12 cellular contexts compared by ENCODE assay signal in the genomic region with DNA sequence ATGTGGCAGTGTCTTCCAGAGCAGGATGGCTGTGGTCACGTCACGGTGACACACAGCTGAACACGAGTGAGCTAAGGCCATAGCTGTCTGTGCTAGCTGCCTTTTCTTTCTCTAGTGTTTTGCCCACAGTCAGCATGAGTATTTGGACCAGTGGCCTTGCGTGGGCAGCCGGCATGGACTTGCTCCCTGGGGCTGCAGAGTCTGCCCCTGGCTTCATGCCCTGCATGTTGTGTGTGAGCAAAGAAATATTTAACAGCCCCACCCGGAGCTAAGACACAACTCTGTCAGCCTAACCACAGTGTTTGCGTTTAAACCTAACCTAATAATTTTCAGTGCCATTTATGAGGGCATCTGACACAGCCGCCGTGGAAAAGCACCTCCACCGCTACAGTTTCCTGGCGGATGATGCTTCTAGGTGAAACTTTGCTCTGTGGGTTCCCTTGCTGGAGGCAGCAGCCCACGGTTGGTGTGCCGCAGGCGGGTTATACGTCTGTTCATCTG. TPM values are rescaled to one million over a fixed set of nuclear protein-coding genes. Genes with fewer than 3 reads are reported as not detected.
DNase-seq lines count a peak whose midpoint lies in the region; ATAC-seq and TF ChIP-seq lines count a peak whose summit lies in the region.
"Had no signal": no experiment of that assay in that cellular context is flagged by ENCODE, and none has a peak within 500 bp of the region (broad histone marks: within the 10 kb centered on the region; RNA-seq: fewer than 3 reads in every experiment).

No MANE protein-coding gene starts in this region.

- TF ChIP-seq CTCF in CD4-positive, alpha-beta T cell (IDR thresholded peaks at IDR 0.05): no peak
- TF ChIP-seq CTCF in Caco-2 (IDR thresholded peaks at IDR 0.05; ENCODE audit: insufficient read depth in 1 of 2, low read depth in 1 of 2, low read length in 1 of 2, severe bottlenecking in 1 of 2, unreplicated experiment in 1 of 2) (no peak), transverse colon (IDR thresholded peaks at IDR 0.05) (no peak)

- H3K36me3 Mint-ChIP-seq in CD4-positive, alpha-beta T cell (ENCODE audit: low read depth): peaks cover 7% of the 10 kb centered on the region
- H3K36me3 Mint-ChIP-seq in T-helper 1 cell treated with Interleukin-12 subunit alpha and Interleukin-12 subunit beta and Interleukin-4 antibody, amounts not matched to agents 30 μg/mL and 1 μg/mL, for 36 hours (ENCODE audit: low read depth): peaks cover 14% of the 10 kb centered on the region
- H3K36me3 Mint-ChIP-seq in activated naive CD8-positive, alpha-beta T cell treated with anti-CD3 and anti-CD28 coated beads, Interleukin-2, amount 10 ng/mL, durations not matched to agents 7 days and 5 days: peaks cover 30% of the 10 kb centered on the region
- H3K36me3 Mint-ChIP-seq in naive thymus-derived CD4-positive, alpha-beta T cell: peaks cover 0 to 26% (median 13%) of the 10 kb centered on the region in 5 donors
- H3K36me3 Mint-ChIP-seq in Caco-2 (ENCODE audit: insufficient read depth, unreplicated experiment): peaks cover 8% of the 10 kb centered on the region

- TF ChIP-seq POLR2A in transverse colon (IDR thresholded peaks at IDR 0.05): no peak

- H3K27ac Mint-ChIP-seq in CD4-positive, alpha-beta T cell: peak overlapping the region; percentile 40
- H3K27ac Mint-ChIP-seq in T-helper 1 cell treated with Interleukin-12 subunit alpha and Interleukin-12 subunit beta and Interleukin-4 antibody, amounts not matched to agents 30 μg/mL and 1 μg/mL, for 36 hours: peak overlapping the region; percentile 55
- peak overlapping the region; percentile 64 for H3K27ac Mint-ChIP-seq in activated naive CD8-positive, alpha-beta T cell treated with anti-CD3 and anti-CD28 coated beads, Interleukin-2, amount 10 ng/mL, durations not matched to agents 7 days and 5 days
- peak overlapping the region in 3 of 9 donors; percentile 41 to 74 (median 42) for H3K27ac Mint-ChIP-seq in naive thymus-derived CD4-positive, alpha-beta T cell
- no peak overlapping the region for H3K27ac Mint-ChIP-seq in Caco-2 (ENCODE audit: unreplicated experiment)
- H3K27ac Mint-ChIP-seq: GM23338 had no signal

- H3K4me1 Mint-ChIP-seq in CD4-positive, alpha-beta T cell (ENCODE audit: low read depth): peaks cover 26% of the 10 kb centered on the region
- peaks cover 35% of the 10 kb centered on the region for H3K4me1 Mint-ChIP-seq in T-helper 1 cell treated with Interleukin-12 subunit alpha and Interleukin-12 subunit beta and Interleukin-4 antibody, amounts not matched to agents 30 μg/mL and 1 μg/mL, for 36 hours (ENCODE audit: low read depth)
- peaks cover 39% of the 10 kb centered on the region for H3K4me1 Mint-ChIP-seq in activated naive CD8-positive, alpha-beta T cell treated with anti-CD3 and anti-CD28 coated beads, Interleukin-2, amount 10 ng/mL, durations not matched to agents 7 days and 5 days
- peaks cover 22 to 41% (median 32%) of the 10 kb centered on the region in 7 donors for H3K4me1 Mint-ChIP-seq in naive thymus-derived CD4-positive, alpha-beta T cell
- H3K4me1 Mint-ChIP-seq in Caco-2 (ENCODE audit: low read depth, unreplicated experiment): peaks cover 17% of the 10 kb centered on the region

- peaks cover 9 to 40% of the 10 kb centered on the region in 2 donors for H3K4me1 ChIP-seq in naive thymus-derived CD4-positive, alpha-beta T cell (ENCODE audit: control insufficient read depth in 2 of 2, insufficient read depth in 2 of 2, low read length in 2 of 2)
- H3K4me1 ChIP-seq in Caco-2: peaks cover 4% of the 10 kb centered on the region
- H3K4me1 ChIP-seq in transverse colon: peaks cover 0 to 5% (median 2%) of the 10 kb centered on the region in 4 donors

- H3K27me3 Mint-ChIP-seq in CD4-positive, alpha-beta T cell: no peaks in the 10 kb centered on the region
- H3K27me3 Mint-ChIP-seq in T-helper 1 cell treated with Interleukin-12 subunit alpha and Interleukin-12 subunit beta and Interleukin-4 antibody, amounts not matched to agents 30 μg/mL and 1 μg/mL, for 36 hours (ENCODE audit: low read depth): no peaks in the 10 kb centered on the region
- H3K27me3 Mint-ChIP-seq in activated naive CD8-positive, alpha-beta T cell treated with anti-CD3 and anti-CD28 coated beads, Interleukin-2, amount 10 ng/mL, durations not matched to agents 7 days and 5 days: no peaks in the 10 kb centered on the region
- no peaks in the 10 kb centered on the region for H3K27me3 Mint-ChIP-seq in naive thymus-derived CD4-positive, alpha-beta T cell
- no peaks in the 10 kb centered on the region for H3K27me3 Mint-ChIP-seq in Caco-2 (ENCODE audit: insufficient read depth, unreplicated experiment)

- no peaks in the 10 kb centered on the region for H3K9me3 Mint-ChIP-seq in CD4-positive, alpha-beta T cell
- H3K9me3 Mint-ChIP-seq in T-helper 1 cell treated with Interleukin-12 subunit alpha and Interleukin-12 subunit beta and Interleukin-4 antibody, amounts not matched to agents 30 μg/mL and 1 μg/mL, for 36 hours: no peaks in the 10 kb centered on the region
- no peaks in the 10 kb centered on the region for H3K9me3 Mint-ChIP-seq in activated naive CD8-positive, alpha-beta T cell treated with anti-CD3 and anti-CD28 coated beads, Interleukin-2, amount 10 ng/mL, durations not matched to agents 7 days and 5 days
- H3K9me3 Mint-ChIP-seq in naive thymus-derived CD4-positive, alpha-beta T cell: no peaks in the 10 kb centered on the region
- H3K9me3 Mint-ChIP-seq in Caco-2 (ENCODE audit: unreplicated experiment): no peaks in the 10 kb centered on the region
- H3K9me3 Mint-ChIP-seq: GM23338 had no signal

- H3K4me3 ChIP-seq in naive thymus-derived CD4-positive, alpha-beta T cell (ENCODE audit: low read length): no peak overlapping the region
- no peak overlapping the region for H3K4me3 ChIP-seq in Caco-2 (ENCODE audit: low read depth, low read length)
- H3K4me3 ChIP-seq in transverse colon: no peak overlapping the region
- H3K4me3 ChIP-seq: GM23338, SJSA1 had no signal

- intact Hi-C loops in CD4-positive, alpha-beta T cell (cut with DNase I, micrococcal nuclease): no loop called here
- intact Hi-C loops in naive thymus-derived CD4-positive, alpha-beta T cell (cut with micrococcal nuclease): no loop called here
- intact Hi-C loops in Caco-2 (cut with micrococcal nuclease; ENCODE audit: unreplicated experiment) (no loop called here), transverse colon (cut with DNase I; ENCODE audit: low total_unique reads) (loop anchor here (1.0 kb wide), 1 partner anchor 24 kb away; no protein-coding TSS in a partner anchor)

- H3K36me3 ChIP-seq in naive thymus-derived CD4-positive, alpha-beta T cell (ENCODE audit: control insufficient read depth in 2 of 3, insufficient read depth in 3 of 3, low read length in 3 of 3): no peaks in the 10 kb centered on the region
- H3K36me3 ChIP-seq in Caco-2 (ENCODE audit: control insufficient read depth, insufficient read depth, low read length) (peaks cover 1% of the 10 kb centered on the region; the same call in 1 of the 2 replicates), transverse colon (no peaks in the 10 kb centered on the region)
- H3K36me3 ChIP-seq: SJSA1 had no signal

- 66 to 76% methylated on average over 9 to 14 of the region's 15 CpGs for WGBS in transverse colon (ENCODE audit: low coverage in 1 of 2), 2 donors

- no peak for TF ChIP-seq EP300 in transverse colon (IDR thresholded peaks at IDR 0.05; ENCODE audit: low read depth)

- no peaks in the 10 kb centered on the region for H3K27me3 ChIP-seq in CD4-positive, alpha-beta T cell (ENCODE audit: control insufficient read depth, insufficient read depth, low read length)
- no peaks in the 10 kb centered on the region for H3K27me3 ChIP-seq in naive thymus-derived CD4-positive, alpha-beta T cell (ENCODE audit: control insufficient read depth in 2 of 2, insufficient read depth in 2 of 2, low read length in 2 of 2)
- no peaks in the 10 kb centered on the region for H3K27me3 ChIP-seq in Caco-2 (replicated peaks; ENCODE audit: control insufficient read depth, insufficient read depth, low read length)
- H3K27me3 ChIP-seq in transverse colon: no peaks in the 10 kb centered on the region
- H3K27me3 ChIP-seq: SJSA1 had no signal

- in situ Hi-C loops in transverse colon (cut with MboI; ENCODE audit: low pct_ligation_motif_present in 1 of 4, low pct_unique_long_range_greater_than_20kb in 1 of 4, low sequenced_read_pairs in 3 of 4): no loop called here

- H3K9me3 ChIP-seq in CD4-positive, alpha-beta T cell (ENCODE audit: control insufficient read depth, low read length): no peaks in the 10 kb centered on the region
- no peaks in the 10 kb centered on the region for H3K9me3 ChIP-seq in naive thymus-derived CD4-positive, alpha-beta T cell (ENCODE audit: control insufficient read depth in 2 of 3, low read length in 3 of 3)
- no peaks in the 10 kb centered on the region for H3K9me3 ChIP-seq in Caco-2
- H3K9me3 ChIP-seq in transverse colon: no peaks in the 10 kb centered on the region
- H3K9me3 ChIP-seq: SJSA1 had no signal

- peak overlapping the region; percentile 32 for H3K4me3 Mint-ChIP-seq in CD4-positive, alpha-beta T cell
- H3K4me3 Mint-ChIP-seq in T-helper 1 cell treated with Interleukin-12 subunit alpha and Interleukin-12 subunit beta and Interleukin-4 antibody, amounts not matched to agents 30 μg/mL and 1 μg/mL, for 36 hours: peak overlapping the region; percentile 41
- H3K4me3 Mint-ChIP-seq in activated naive CD8-positive, alpha-beta T cell treated with anti-CD3 and anti-CD28 coated beads, Interleukin-2, amount 10 ng/mL, durations not matched to agents 7 days and 5 days: peak overlapping the region; percentile 59
- peak overlapping the region in 3 of 10 donors; percentile 45 to 47 (median 46) for H3K4me3 Mint-ChIP-seq in naive thymus-derived CD4-positive, alpha-beta T cell
- H3K4me3 Mint-ChIP-seq in Caco-2 (ENCODE audit: unreplicated experiment): no peak overlapping the region
- H3K4me3 Mint-ChIP-seq: GM23338 had no signal

- no TSS peak for BruUV-seq in Caco-2 (replicated peaks; lab: Mats Ljungman, UMichigan)

- POLR2A ChIA-PET in CD4-positive, alpha-beta T cell (lab: Charles Lee): interaction anchor here (1.6 to 1.7 kb wide), 2 partner anchors 13 to 15 kb away, joined by 5 to 7 read pairs; partner anchors contain the start of gene CHST12
- POLR2A ChIA-PET in activated naive CD8-positive, alpha-beta T cell treated with anti-CD3 and anti-CD28 coated beads, Interleukin-2, amount 10 ng/mL, durations not matched to agents 7 days and 5 days (lab: Charles Lee): interaction anchor here (4.4 kb wide), 1 partner anchor 12 kb away, joined by 31 read pairs; no protein-coding TSS in a partner anchor
- POLR2A ChIA-PET in naive thymus-derived CD4-positive, alpha-beta T cell (lab: Charles Lee): no interaction called here
- POLR2A ChIA-PET in Caco-2 (lab: Charles Lee): interaction anchor here (0.5 kb wide), 1 partner anchor 23 kb away, joined by 4 read pairs; no protein-coding TSS in a partner anchor

- ATAC-seq in CD4-positive, alpha-beta T cell (ENCODE audit: poor library complexity): peak; percentile 82
- peak; percentile 85 for ATAC-seq in activated naive CD8-positive, alpha-beta T cell treated with anti-CD3 and anti-CD28 coated beads, Interleukin-2, amount 10 ng/mL, durations not matched to agents 7 days and 5 days (ENCODE audit: low read depth)
- peak; percentile 86 for ATAC-seq in naive thymus-derived CD4-positive, alpha-beta T cell
- no peak for ATAC-seq in HG02981 (IDR thresholded peaks at IDR 0.05; ENCODE audit: unreplicated experiment)
- ATAC-seq: GM23338 had no signal

- DNase-seq in CD4-positive, alpha-beta T cell: peak in 4 of 10 experiments; percentile 10 to 34 (median 27)
- peak; percentile 62 for DNase-seq in activated naive CD8-positive, alpha-beta T cell treated with anti-CD3 and anti-CD28 coated beads, Interleukin-2, amount 10 ng/mL, durations not matched to agents 7 days and 5 days
- peak in 1 of 9 donors; percentile 37 for DNase-seq in naive thymus-derived CD4-positive, alpha-beta T cell
- DNase-seq in midbrain (lab: John Stamatoyannopoulos, UW): no peak
- no peak for DNase-seq in Caco-2
- DNase-seq in transverse colon: no peak
- DNase-seq: cerebellar nuclear complex, kidney had no signal

- H3K27ac ChIP-seq in CD4-positive, alpha-beta T cell (ENCODE audit: low read depth, low read length): no peak overlapping the region
- no peak overlapping the region for H3K27ac ChIP-seq in naive thymus-derived CD4-positive, alpha-beta T cell (ENCODE audit: low read depth, low read length)
- H3K27ac ChIP-seq in transverse colon: no peak overlapping the region
- H3K27ac ChIP-seq: SJSA1 had no signal

- CTCF ChIA-PET in CD4-positive, alpha-beta T cell (lab: Charles Lee): no interaction called here
- CTCF ChIA-PET in naive thymus-derived CD4-positive, alpha-beta T cell (lab: Charles Lee): no interaction called here
- CTCF ChIA-PET in Caco-2 (lab: Charles Lee): no interaction called here

RNA-seq across cellular contexts. Expression of gene CHST12, which starts 14.6 kb away (rescaled TPM):
- total RNA-seq in CD4-positive, alpha-beta T cell: 1 to 10 TPM; 6.6 to 8.6 TPM
- 10 to 100 TPM; 49.5 to 51.1 TPM for total RNA-seq in activated naive CD8-positive, alpha-beta T cell treated with anti-CD3 and anti-CD28 coated beads, Interleukin-2, amount 10 ng/mL, durations not matched to agents 7 days and 5 days
- total RNA-seq in naive thymus-derived CD4-positive, alpha-beta T cell: 10 to 100 TPM; 13.3 to 41.6 (median 24.3) TPM
- polyA plus RNA-seq in naive thymus-derived CD4-positive, alpha-beta T cell: 10 to 100 TPM in 1 of 2 donors, 1 to 10 TPM in 1; 8.1 to 16.8 TPM
- total RNA-seq in Caco-2 (2022) (26.0 and 28.0 TPM in 2 replicates), transverse colon (100 to 1,000 TPM in 1 of 4 donors, 10 to 100 TPM in 2, 1 to 10 TPM in 1; 7.6 to 136 (median 13.6) TPM)

RNA-seq across cellular contexts. Expression of gene GRIFIN, which starts 58.2 kb away (rescaled TPM):
- not detected for total RNA-seq in CD4-positive, alpha-beta T cell
- total RNA-seq in activated naive CD8-positive, alpha-beta T cell treated with anti-CD3 and anti-CD28 coated beads, Interleukin-2, amount 10 ng/mL, durations not matched to agents 7 days and 5 days: not detected
- not detected for total RNA-seq in naive thymus-derived CD4-positive, alpha-beta T cell
- polyA plus RNA-seq in naive thymus-derived CD4-positive, alpha-beta T cell: not detected
- total RNA-seq in Caco-2 (2022): not detected in 2 replicates
- not detected for total RNA-seq in transverse colon
- total RNA-seq: GM23338, kidney, SJSA1 had no signal
- polyA plus RNA-seq: GM23338 had no signal
